ENCODE assay signal across 16 cellular contexts in genomic region chrX:133639726-133640125, GRCh38.
"Had no signal": no experiment of that assay in that cellular context is flagged by ENCODE, and none has a peak within 500 bp of the region (broad histone marks: within the 10 kb centered on the region; RNA-seq: fewer than 3 reads in every experiment).

No MANE protein-coding gene starts in this region.

- H3K27ac Mint-ChIP-seq: activated CD8-positive, alpha-beta memory T cell treated with anti-CD3 and anti-CD28 coated beads, Interleukin-2, amount 10 ng/mL, durations not matched to agents 7 days and 5 days; activated naive CD4-positive, alpha-beta T cell treated with anti-CD3 and anti-CD28 coated beads, Interleukin-2, amount 50 U/mL, for 72 hours; activated T-cell treated with anti-CD3 and anti-CD28 coated beads, Interleukin-2, amount 50 U/mL, for 24 hours; stimulated activated effector memory CD8-positive, alpha-beta T cell treated with anti-CD3 and anti-CD28 coated beads, Interleukin-12 subunit alpha, Interleukin-12 subunit beta, amount 100 ng/mL, for 72 hours had no signal

- H3K4me3 ChIP-seq: left ventricle myocardium inferior, tibial nerve had no signal

- H3K9me3 Mint-ChIP-seq: activated naive CD4-positive, alpha-beta T cell treated with anti-CD3 and anti-CD28 coated beads, Interleukin-2, amount 50 U/mL, for 72 hours; activated T-cell treated with anti-CD3 and anti-CD28 coated beads, Interleukin-2, amount 50 U/mL, for 24 hours; stimulated activated effector memory CD8-positive, alpha-beta T cell treated with anti-CD3 and anti-CD28 coated beads, Interleukin-12 subunit alpha, Interleukin-12 subunit beta, amount 100 ng/mL, for 72 hours had no signal

- H3K27me3 Mint-ChIP-seq: activated CD8-positive, alpha-beta memory T cell treated with anti-CD3 and anti-CD28 coated beads, Interleukin-2, amount 10 ng/mL, durations not matched to agents 7 days and 5 days had no signal

- H3K4me1 Mint-ChIP-seq: activated CD8-positive, alpha-beta memory T cell treated with anti-CD3 and anti-CD28 coated beads, Interleukin-2, amount 10 ng/mL, durations not matched to agents 7 days and 5 days; stimulated activated effector memory CD8-positive, alpha-beta T cell treated with anti-CD3 and anti-CD28 coated beads, Interleukin-12 subunit alpha, Interleukin-12 subunit beta, amount 100 ng/mL, for 72 hours had no signal

- DNase-seq: activated CD4-positive, alpha-beta T cell treated with anti-CD3 and anti-CD28 coated beads, Interleukin-2, amount 50 U/mL, for 48 hours; activated CD8-positive, alpha-beta memory T cell treated with anti-CD3 and anti-CD28 coated beads, Interleukin-2, amount 10 ng/mL, durations not matched to agents 7 days and 5 days; activated effector memory CD4-positive, alpha-beta T cell treated with Interleukin-2 at 50 U/mL for 16 hours; activated T-cell treated with anti-CD3 and anti-CD28 coated beads, Interleukin-2, amount 50 U/mL, for 24 hours; amniotic stem cell; brain microvascular endothelial cell; cerebellar nuclear complex; dermis blood vessel endothelial cell; left ventricle myocardium inferior; small intestine; T-helper 2 cell had no signal

- H3K27ac ChIP-seq: brain microvascular endothelial cell, left ventricle myocardium inferior, tibial nerve had no signal

- H3K4me3 Mint-ChIP-seq: activated CD8-positive, alpha-beta memory T cell treated with anti-CD3 and anti-CD28 coated beads, Interleukin-2, amount 10 ng/mL, durations not matched to agents 7 days and 5 days; activated T-cell treated with anti-CD3 and anti-CD28 coated beads, Interleukin-2, amount 50 U/mL, for 24 hours; stimulated activated effector memory CD8-positive, alpha-beta T cell treated with anti-CD3 and anti-CD28 coated beads, Interleukin-12 subunit alpha, Interleukin-12 subunit beta, amount 100 ng/mL, for 72 hours had no signal

- ATAC-seq: activated CD4-positive, CD25-positive, alpha-beta regulatory T cell treated with anti-CD3 and anti-CD28 coated beads, Interleukin-2, amount 50 U/mL, for 24 hours; activated CD8-positive, alpha-beta memory T cell treated with anti-CD3 and anti-CD28 coated beads, Interleukin-2, amount 10 ng/mL, durations not matched to agents 7 days and 5 days; activated naive CD4-positive, alpha-beta T cell treated with anti-CD3 and anti-CD28 coated beads, Interleukin-2, amount 50 U/mL, for 72 hours; right cardiac atrium; stimulated activated effector memory CD8-positive, alpha-beta T cell treated with anti-CD3 and anti-CD28 coated beads, Interleukin-12 subunit alpha, Interleukin-12 subunit beta, amount 100 ng/mL, for 72 hours had no signal

- H3K36me3 ChIP-seq: brain microvascular endothelial cell, left ventricle myocardium inferior, tibial nerve had no signal

- H3K36me3 Mint-ChIP-seq: activated CD8-positive, alpha-beta memory T cell treated with anti-CD3 and anti-CD28 coated beads, Interleukin-2, amount 10 ng/mL, durations not matched to agents 7 days and 5 days; activated naive CD4-positive, alpha-beta T cell treated with anti-CD3 and anti-CD28 coated beads, Interleukin-2, amount 50 U/mL, for 72 hours; stimulated activated effector memory CD8-positive, alpha-beta T cell treated with anti-CD3 and anti-CD28 coated beads, Interleukin-12 subunit alpha, Interleukin-12 subunit beta, amount 100 ng/mL, for 72 hours had no signal

- H3K9me3 ChIP-seq: left ventricle myocardium inferior, tibial nerve had no signal

- H3K27me3 ChIP-seq: brain microvascular endothelial cell had no signal

- H3K4me1 ChIP-seq: left ventricle myocardium inferior had no signal
